In the genomic region with DNA sequence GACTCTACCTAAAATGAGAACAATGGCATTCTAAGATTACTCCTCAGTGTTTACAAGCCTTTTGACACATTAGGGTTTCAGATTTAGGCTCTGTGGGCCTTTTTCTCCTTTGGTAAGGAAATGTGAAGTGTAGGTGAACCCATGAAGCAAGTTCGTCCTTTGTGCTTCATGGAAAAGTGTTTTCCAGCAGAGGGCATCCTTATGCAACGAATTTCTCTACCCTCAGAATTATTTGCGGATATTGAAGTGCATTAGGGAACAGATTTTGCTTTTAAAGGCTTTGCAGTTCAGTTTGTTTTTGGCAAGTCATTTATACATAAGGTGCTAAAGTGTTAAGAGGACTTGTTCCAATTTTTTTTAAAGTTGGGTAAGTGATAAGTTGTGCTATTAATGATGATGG, we compare ENCODE assay signal across 8 cellular contexts. TPM values are rescaled to one million over a fixed set of nuclear protein-coding genes. Genes with fewer than 3 reads are reported as not detected.
DNase-seq lines count a peak whose midpoint lies in the region; ATAC-seq and TF ChIP-seq lines count a peak whose summit lies in the region.

No MANE protein-coding gene starts in this region.

- H3K4me1 Mint-ChIP-seq in activated T-cell treated with anti-CD3 and anti-CD28 coated beads, Interleukin-2, amount 50 U/mL, for 72 hours (ENCODE audit: low read depth): no peaks in the 10 kb centered on the region

- peak; percentile 49 for TF ChIP-seq CTCF in kidney epithelial cell (IDR thresholded peaks at IDR 0.05; ENCODE audit: insufficient read depth, low read length, poor library complexity, severe bottlenecking)

- ATAC-seq in HG03045 (IDR thresholded peaks at IDR 0.05; ENCODE audit: unreplicated experiment): no peak
- ATAC-seq in activated T-cell treated with anti-CD3 and anti-CD28 coated beads, Interleukin-2, amount 50 U/mL, for 72 hours (replicated peaks in 1 of 2): no peak

- H3K27me3 Mint-ChIP-seq in activated T-cell treated with anti-CD3 and anti-CD28 coated beads, Interleukin-2, amount 50 U/mL, for 72 hours (ENCODE audit: low read depth): no peaks in the 10 kb centered on the region

- peak; percentile 29 for DNase-seq in DMS114 treated with DMSO at 0.1 percent for 48 hours (lab: John Stamatoyannopoulos, UW; ENCODE audit: unreplicated experiment)
- peak; percentile 35 for DNase-seq in LoVo (ENCODE audit: low spot score)
- DNase-seq in SW480 (ENCODE audit: low spot score): peak; percentile 53
- peak; percentile 26 for DNase-seq in kidney epithelial cell (ENCODE audit: low read depth)
- DNase-seq in activated T-cell treated with anti-CD3 and anti-CD28 coated beads, Interleukin-2, amount 50 U/mL, for 48 hours: no peak
- no peak for DNase-seq in ecto neural progenitor cell (ENCODE audit: low spot score)
- DNase-seq in activated T-cell treated with anti-CD3 and anti-CD28 coated beads, Interleukin-2, amount 50 U/mL, for 72 hours: no peak

- no peaks in the 10 kb centered on the region for H3K27me3 ChIP-seq in kidney epithelial cell (ENCODE audit: control insufficient read depth, insufficient read depth, low read length)

- no peak overlapping the region for H3K4me3 ChIP-seq in kidney epithelial cell (ENCODE audit: low read depth, low read length)

- H3K9me3 Mint-ChIP-seq in activated T-cell treated with anti-CD3 and anti-CD28 coated beads, Interleukin-2, amount 50 U/mL, for 72 hours: no peaks in the 10 kb centered on the region

- H3K4me3 Mint-ChIP-seq in activated T-cell treated with anti-CD3 and anti-CD28 coated beads, Interleukin-2, amount 50 U/mL, for 72 hours: no peak overlapping the region

- H3K36me3 Mint-ChIP-seq in activated T-cell treated with anti-CD3 and anti-CD28 coated beads, Interleukin-2, amount 50 U/mL, for 72 hours (ENCODE audit: insufficient read depth in 2 of 2): no peaks in the 10 kb centered on the region

- H3K27ac Mint-ChIP-seq in activated T-cell treated with anti-CD3 and anti-CD28 coated beads, Interleukin-2, amount 50 U/mL, for 72 hours: no peak overlapping the region

- no peaks in the 10 kb centered on the region for H3K36me3 ChIP-seq in kidney epithelial cell (ENCODE audit: control insufficient read depth, insufficient read depth, low read length)

RNA-seq across cellular contexts. Expression of a gene that starts 55.7 kb away (rescaled TPM):
- total RNA-seq in kidney epithelial cell: 21.9 and 22.1 TPM in 2 replicates
- total RNA-seq in activated T-cell treated with anti-CD3 and anti-CD28 coated beads, Interleukin-2, amount 50 U/mL, for 72 hours: under 1 TPM; 0.34 to 0.37 TPM

Comparison
In these comparisons a context has a peak if more than half of its experiments do, and no peak if none do; other contexts are left out.
1. DNase-seq: peak in DMS114 treated with DMSO at 0.1 percent for 48 hours (single experiment), LoVo (single experiment), SW480 (single experiment) and kidney epithelial cell (single experiment); none in activated T-cell treated with anti-CD3 and anti-CD28 coated beads, Interleukin-2, amount 50 U/mL, for 48 hours (0 of 2), ecto neural progenitor cell (single experiment) and activated T-cell treated with anti-CD3 and anti-CD28 coated beads, Interleukin-2, amount 50 U/mL, for 72 hours (0 of 2).
2. RNA of a gene that starts 55.7 kb away (total RNA-seq): 21.9 to 22.1 TPM in kidney epithelial cell; 0.34 to 0.37 TPM in activated T-cell treated with anti-CD3 and anti-CD28 coated beads, Interleukin-2, amount 50 U/mL, for 72 hours; every median in the first group is over 10 times any median in the second.